18 cellular contexts compared by ENCODE assay signal in genomic region chr4:112199041-112199440, GRCh38. TPM values are rescaled to one million over a fixed set of nuclear protein-coding genes. Genes with fewer than 3 reads are reported as not detected.
DNase-seq lines count a peak whose midpoint lies in the region; ATAC-seq and TF ChIP-seq lines count a peak whose summit lies in the region.
"Had no signal": no experiment of that assay in that cellular context is flagged by ENCODE, and none has a peak within 500 bp of the region (broad histone marks: within the 10 kb centered on the region; RNA-seq: fewer than 3 reads in every experiment).

No MANE protein-coding gene starts in this region.

- H3K27ac Mint-ChIP-seq in activated CD8-positive, alpha-beta T cell treated with anti-CD3 and anti-CD28 coated beads for 36 hours: no peak overlapping the region
- H3K27ac Mint-ChIP-seq in activated CD8-positive, alpha-beta T cell treated with anti-CD3 and anti-CD28 coated beads, Interleukin-2, amount 10 ng/mL, durations not matched to agents 7 days and 5 days: no peak overlapping the region
- H3K27ac Mint-ChIP-seq in activated naive CD8-positive, alpha-beta T cell treated with anti-CD3 and anti-CD28 coated beads, Interleukin-2, amount 50 U/mL, for 24 hours: peak overlapping the region; percentile 5
- no peak overlapping the region for H3K27ac Mint-ChIP-seq in endothelial cell (ENCODE audit: unreplicated experiment)
- H3K27ac Mint-ChIP-seq: T-cell had no signal

- H3K27me3 Mint-ChIP-seq in activated CD8-positive, alpha-beta T cell treated with anti-CD3 and anti-CD28 coated beads for 36 hours: no peaks in the 10 kb centered on the region
- no peaks in the 10 kb centered on the region for H3K27me3 Mint-ChIP-seq in activated CD8-positive, alpha-beta T cell treated with anti-CD3 and anti-CD28 coated beads, Interleukin-2, amount 10 ng/mL, durations not matched to agents 7 days and 5 days (ENCODE audit: low read depth)
- no peaks in the 10 kb centered on the region for H3K27me3 Mint-ChIP-seq in activated naive CD8-positive, alpha-beta T cell treated with anti-CD3 and anti-CD28 coated beads, Interleukin-2, amount 50 U/mL, for 24 hours
- no peaks in the 10 kb centered on the region for H3K27me3 Mint-ChIP-seq in endothelial cell (ENCODE audit: unreplicated experiment)
- H3K27me3 Mint-ChIP-seq: T-cell had no signal

- no peak overlapping the region for H3K4me3 Mint-ChIP-seq in activated CD8-positive, alpha-beta T cell treated with anti-CD3 and anti-CD28 coated beads for 36 hours
- H3K4me3 Mint-ChIP-seq in activated CD8-positive, alpha-beta T cell treated with anti-CD3 and anti-CD28 coated beads, Interleukin-2, amount 10 ng/mL, durations not matched to agents 7 days and 5 days: no peak overlapping the region
- no peak overlapping the region for H3K4me3 Mint-ChIP-seq in activated naive CD8-positive, alpha-beta T cell treated with anti-CD3 and anti-CD28 coated beads, Interleukin-2, amount 50 U/mL, for 24 hours
- no peak overlapping the region for H3K4me3 Mint-ChIP-seq in endothelial cell (ENCODE audit: unreplicated experiment)
- H3K4me3 Mint-ChIP-seq: T-cell had no signal

- peaks cover 1% of the 10 kb centered on the region for H3K36me3 Mint-ChIP-seq in activated CD8-positive, alpha-beta T cell treated with anti-CD3 and anti-CD28 coated beads for 36 hours (ENCODE audit: low read depth)
- H3K36me3 Mint-ChIP-seq in activated CD8-positive, alpha-beta T cell treated with anti-CD3 and anti-CD28 coated beads, Interleukin-2, amount 10 ng/mL, durations not matched to agents 7 days and 5 days (ENCODE audit: low read depth): no peaks in the 10 kb centered on the region
- H3K36me3 Mint-ChIP-seq in activated naive CD8-positive, alpha-beta T cell treated with anti-CD3 and anti-CD28 coated beads, Interleukin-2, amount 50 U/mL, for 24 hours (ENCODE audit: low read depth): peaks cover 3% of the 10 kb centered on the region
- peaks cover 4% of the 10 kb centered on the region for H3K36me3 Mint-ChIP-seq in endothelial cell (ENCODE audit: low read depth, unreplicated experiment)

- no peak for DNase-seq in activated CD8-positive, alpha-beta T cell treated with anti-CD3 and anti-CD28 coated beads for 36 hours
- DNase-seq in activated CD8-positive, alpha-beta T cell treated with anti-CD3 and anti-CD28 coated beads, Interleukin-2, amount 10 ng/mL, durations not matched to agents 7 days and 5 days: no peak
- no peak for DNase-seq in activated naive CD8-positive, alpha-beta T cell treated with anti-CD3 and anti-CD28 coated beads, Interleukin-2, amount 50 U/mL, for 24 hours
- DNase-seq in hepatic stellate cell (ENCODE audit: low spot score) (no peak), endothelial cell (ENCODE audit: low spot score) (no peak)
- DNase-seq: 8988T; activated CD4-positive, CD25-positive, alpha-beta regulatory T cell; activated CD8-positive, alpha-beta memory T cell treated with anti-CD3 and anti-CD28 coated beads, Interleukin-2, amount 50 U/mL, for 48 hours; C1 segment of cervical spinal cord; GOT3; MM.1S; NCI-H2081 treated with DMSO at 0.1 percent for 48 hours; NCI-H82; stimulated activated CD4-positive, alpha-beta T cell treated with anti-CD3 and anti-CD28 coated beads, Interleukin-15, amount 100 ng/mL, for 24 hours; T-cell had no signal

- peaks cover 23% of the 10 kb centered on the region for H3K4me1 Mint-ChIP-seq in activated CD8-positive, alpha-beta T cell treated with anti-CD3 and anti-CD28 coated beads for 36 hours (ENCODE audit: low read depth)
- H3K4me1 Mint-ChIP-seq in activated CD8-positive, alpha-beta T cell treated with anti-CD3 and anti-CD28 coated beads, Interleukin-2, amount 10 ng/mL, durations not matched to agents 7 days and 5 days (ENCODE audit: low read depth): peaks cover 13% of the 10 kb centered on the region
- peaks cover 22% of the 10 kb centered on the region for H3K4me1 Mint-ChIP-seq in activated naive CD8-positive, alpha-beta T cell treated with anti-CD3 and anti-CD28 coated beads, Interleukin-2, amount 50 U/mL, for 24 hours
- H3K4me1 Mint-ChIP-seq in endothelial cell (ENCODE audit: unreplicated experiment): no peaks in the 10 kb centered on the region
- H3K4me1 Mint-ChIP-seq: T-cell had no signal

- CTCF ChIA-PET in activated CD8-positive, alpha-beta T cell treated with anti-CD3 and anti-CD28 coated beads for 36 hours (lab: Charles Lee): interaction anchor here (0.9 to 1.5 kb wide), 2 partner anchors 9 to 34 kb away, joined by 3 read pairs; no protein-coding TSS in a partner anchor
- CTCF ChIA-PET in activated CD8-positive, alpha-beta T cell treated with anti-CD3 and anti-CD28 coated beads, Interleukin-2, amount 10 ng/mL, durations not matched to agents 7 days and 5 days (lab: Charles Lee): interaction anchor here (1.6 to 1.9 kb wide), 2 partner anchors 15 to 17 kb away, joined by 4 to 9 read pairs; no protein-coding TSS in a partner anchor

- POLR2A ChIA-PET in activated CD8-positive, alpha-beta T cell treated with anti-CD3 and anti-CD28 coated beads for 36 hours (lab: Charles Lee): no interaction called here
- POLR2A ChIA-PET in activated CD8-positive, alpha-beta T cell treated with anti-CD3 and anti-CD28 coated beads, Interleukin-2, amount 10 ng/mL, durations not matched to agents 7 days and 5 days (lab: Charles Lee): no interaction called here

- intact Hi-C loops in activated CD8-positive, alpha-beta T cell treated with anti-CD3 and anti-CD28 coated beads for 36 hours (cut with micrococcal nuclease): loop anchor here (5.0 kb wide), 1 partner anchor 52 kb away; the partner anchor contains the start of gene FAM241A

- ATAC-seq in activated CD8-positive, alpha-beta T cell treated with anti-CD3 and anti-CD28 coated beads for 36 hours: peak; percentile 23
- ATAC-seq in activated CD8-positive, alpha-beta T cell treated with anti-CD3 and anti-CD28 coated beads, Interleukin-2, amount 10 ng/mL, durations not matched to agents 7 days and 5 days: no peak
- ATAC-seq in GM21723 (IDR thresholded peaks at IDR 0.05; ENCODE audit: unreplicated experiment) (peak; percentile 5), HG03139 (IDR thresholded peaks at IDR 0.05; ENCODE audit: unreplicated experiment) (peak; percentile 11), GM18520 (IDR thresholded peaks at IDR 0.05; ENCODE audit: unreplicated experiment) (no peak)
- ATAC-seq in activated naive CD8-positive, alpha-beta T cell treated with anti-CD3 and anti-CD28 coated beads, Interleukin-2, amount 50 U/mL, for 24 hours: no peak
- ATAC-seq: T-cell had no signal

- no peaks in the 10 kb centered on the region for H3K9me3 Mint-ChIP-seq in activated CD8-positive, alpha-beta T cell treated with anti-CD3 and anti-CD28 coated beads for 36 hours
- no peaks in the 10 kb centered on the region for H3K9me3 Mint-ChIP-seq in activated CD8-positive, alpha-beta T cell treated with anti-CD3 and anti-CD28 coated beads, Interleukin-2, amount 10 ng/mL, durations not matched to agents 7 days and 5 days (ENCODE audit: insufficient read depth)
- no peaks in the 10 kb centered on the region for H3K9me3 Mint-ChIP-seq in activated naive CD8-positive, alpha-beta T cell treated with anti-CD3 and anti-CD28 coated beads, Interleukin-2, amount 50 U/mL, for 24 hours
- H3K9me3 Mint-ChIP-seq in endothelial cell (ENCODE audit: unreplicated experiment): no peaks in the 10 kb centered on the region
- H3K9me3 Mint-ChIP-seq: T-cell had no signal

- TF ChIP-seq CTCF in activated CD8-positive, alpha-beta T cell treated with anti-CD3 and anti-CD28 coated beads for 36 hours (IDR thresholded peaks at IDR 0.05): no peak
- no peak for TF ChIP-seq CTCF in endothelial cell (IDR thresholded peaks at IDR 0.05; ENCODE audit: unreplicated experiment)

RNA-seq across cellular contexts. Expression of gene AP1AR, which starts 32.5 kb away (rescaled TPM):
- total RNA-seq in activated CD8-positive, alpha-beta T cell treated with anti-CD3 and anti-CD28 coated beads for 36 hours: 10 to 100 TPM; 15.5 to 17.7 TPM
- 10 to 100 TPM; 10.9 to 13.0 TPM for total RNA-seq in activated CD8-positive, alpha-beta T cell treated with anti-CD3 and anti-CD28 coated beads, Interleukin-2, amount 10 ng/mL, durations not matched to agents 7 days and 5 days
- 15.7 TPM for total RNA-seq in endothelial cell (ENCODE audit: unreplicated experiment)

RNA-seq across cellular contexts. Expression of gene FAM241A, which starts 53.8 kb away (rescaled TPM):
- 1 to 10 TPM; 4.1 to 4.5 TPM for total RNA-seq in activated CD8-positive, alpha-beta T cell treated with anti-CD3 and anti-CD28 coated beads for 36 hours
- 1 to 10 TPM; 1.2 to 1.3 TPM for total RNA-seq in activated CD8-positive, alpha-beta T cell treated with anti-CD3 and anti-CD28 coated beads, Interleukin-2, amount 10 ng/mL, durations not matched to agents 7 days and 5 days
- total RNA-seq in endothelial cell (ENCODE audit: unreplicated experiment): 15.6 TPM

Comparison
In these comparisons a context has a peak if more than half of its experiments do, and no peak if none do; other contexts are left out.
1. ATAC-seq: peak in activated CD8-positive, alpha-beta T cell treated with anti-CD3 and anti-CD28 coated beads for 36 hours (single experiment), GM21723 (single experiment) and HG03139 (single experiment); none in activated CD8-positive, alpha-beta T cell treated with anti-CD3 and anti-CD28 coated beads, Interleukin-2, amount 10 ng/mL, durations not matched to agents 7 days and 5 days (single experiment), activated naive CD8-positive, alpha-beta T cell treated with anti-CD3 and anti-CD28 coated beads, Interleukin-2, amount 50 U/mL, for 24 hours (single experiment) and GM18520 (single experiment).